ENCODE assay signal across 8 cellular contexts in the genomic region with DNA sequence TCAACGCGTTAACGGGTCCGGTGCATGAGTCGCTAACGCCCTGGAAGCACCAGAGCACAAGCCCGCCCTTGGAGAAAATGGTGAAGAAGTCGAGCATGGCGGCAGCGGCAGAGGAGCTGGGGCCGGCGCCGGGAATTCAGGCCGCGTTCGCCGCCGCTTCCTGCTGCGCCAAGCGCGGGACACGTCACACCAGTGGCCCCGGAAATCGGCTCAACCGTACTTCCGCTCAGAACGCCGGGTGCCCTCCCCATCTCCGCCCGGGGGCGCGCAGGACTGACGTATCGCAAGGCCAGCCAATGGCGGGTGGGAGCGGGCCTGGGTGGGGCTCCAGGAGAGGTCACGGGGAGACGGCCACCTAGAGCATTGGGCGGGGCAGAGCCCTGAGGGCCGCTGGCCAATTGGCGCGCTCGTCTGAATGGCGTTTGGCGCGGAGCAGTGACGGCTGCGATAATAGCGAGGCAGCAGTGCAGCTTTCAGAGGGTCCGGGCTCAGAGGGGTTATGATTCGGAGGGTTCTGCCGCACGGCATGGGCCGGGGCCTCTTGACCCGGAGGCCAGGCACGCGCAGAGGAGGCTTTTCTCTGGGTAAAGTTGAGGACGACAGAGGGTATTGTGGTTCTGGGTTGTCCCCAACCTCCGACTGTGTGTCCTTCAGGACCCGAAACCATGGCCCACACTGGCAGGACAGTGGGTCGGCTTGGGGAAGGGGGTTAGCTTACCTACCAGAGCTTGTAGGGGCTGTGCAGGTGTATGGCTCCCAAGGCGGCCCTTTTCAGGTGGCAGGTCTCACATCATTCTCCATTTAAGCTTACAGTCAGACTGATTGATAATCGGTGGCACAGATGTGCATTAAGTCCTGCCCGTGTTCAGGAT. TPM values are rescaled to one million over a fixed set of nuclear protein-coding genes. Genes with fewer than 3 reads are reported as not detected.
DNase-seq lines count a peak whose midpoint lies in the region; ATAC-seq and TF ChIP-seq lines count a peak whose summit lies in the region.

A gene (plus strand): TSS at position 447 of the 872 bp plus-strand sequence. CDS start 53 bp downstream, at position 500.
A gene with protein sequence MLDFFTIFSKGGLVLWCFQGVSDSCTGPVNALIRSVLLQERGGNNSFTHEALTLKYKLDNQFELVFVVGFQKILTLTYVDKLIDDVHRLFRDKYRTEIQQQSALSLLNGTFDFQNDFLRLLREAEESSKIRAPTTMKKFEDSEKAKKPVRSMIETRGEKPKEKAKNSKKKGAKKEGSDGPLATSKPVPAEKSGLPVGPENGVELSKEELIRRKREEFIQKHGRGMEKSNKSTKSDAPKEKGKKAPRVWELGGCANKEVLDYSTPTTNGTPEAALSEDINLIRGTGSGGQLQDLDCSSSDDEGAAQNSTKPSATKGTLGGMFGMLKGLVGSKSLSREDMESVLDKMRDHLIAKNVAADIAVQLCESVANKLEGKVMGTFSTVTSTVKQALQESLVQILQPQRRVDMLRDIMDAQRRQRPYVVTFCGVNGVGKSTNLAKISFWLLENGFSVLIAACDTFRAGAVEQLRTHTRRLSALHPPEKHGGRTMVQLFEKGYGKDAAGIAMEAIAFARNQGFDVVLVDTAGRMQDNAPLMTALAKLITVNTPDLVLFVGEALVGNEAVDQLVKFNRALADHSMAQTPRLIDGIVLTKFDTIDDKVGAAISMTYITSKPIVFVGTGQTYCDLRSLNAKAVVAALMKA (minus strand): TSS at position 188 of the 872 bp plus-strand sequence. CDS start 91 bp downstream, at position 97.

- no peaks in the 10 kb centered on the region for H3F3A ChIP-seq in SU-DHL-6 (ENCODE audit: insufficient read depth)

- peak; percentile 99 for ATAC-seq in HG02678 (IDR thresholded peaks at IDR 0.05; ENCODE audit: unreplicated experiment)
- peak; percentile 99 for ATAC-seq in activated naive CD8-positive, alpha-beta T cell treated with anti-CD3 and anti-CD28 coated beads, Interleukin-2, amount 10 ng/mL, durations not matched to agents 7 days and 5 days (ENCODE audit: low read depth)

- DNase-seq in NCI-H128 (lab: John Stamatoyannopoulos, UW; ENCODE audit: unreplicated experiment) (peak; percentile 92), glutamatergic neuron (peak; percentile 100), osteocyte (ENCODE audit: extremely low spot score, unreplicated experiment) (peak; percentile 100)
- peak; percentile 99 for DNase-seq in activated naive CD8-positive, alpha-beta T cell treated with anti-CD3 and anti-CD28 coated beads, Interleukin-2, amount 10 ng/mL, durations not matched to agents 7 days and 5 days

- H3K27me3 ChIP-seq in SU-DHL-6 (ENCODE audit: low read length) (no peaks in the 10 kb centered on the region), thymus (ENCODE audit: control insufficient read depth, insufficient read depth) (no peaks in the 10 kb centered on the region)

- H4K20me1 ChIP-seq in SU-DHL-6 (ENCODE audit: low read depth, low read length) = no peaks in the 10 kb centered on the region

- peak within 1 kb of the TSS; percentile 75 for H3K4me3 ChIP-seq in SU-DHL-6 (ENCODE audit: insufficient read depth, low read length, poor library complexity, severe bottlenecking)
- peak within 1 kb of the TSS; percentile 88 for H3K4me3 ChIP-seq in thymus (ENCODE audit: low read length)

- peaks cover 32% of the 10 kb centered on the region for H3K36me3 Mint-ChIP-seq in activated naive CD8-positive, alpha-beta T cell treated with anti-CD3 and anti-CD28 coated beads, Interleukin-2, amount 10 ng/mL, durations not matched to agents 7 days and 5 days
- H3K36me3 Mint-ChIP-seq in glutamatergic neuron (ENCODE audit: unreplicated experiment) (no peaks in the 10 kb centered on the region), osteocyte (ENCODE audit: unreplicated experiment) (peaks cover 30% of the 10 kb centered on the region)

- WGBS in thymus = under 1% methylated on average over 64 of the region's 64 CpGs

- peak within 1 kb of the TSS; percentile 98 for H3K4me3 Mint-ChIP-seq in activated naive CD8-positive, alpha-beta T cell treated with anti-CD3 and anti-CD28 coated beads, Interleukin-2, amount 10 ng/mL, durations not matched to agents 7 days and 5 days
- H3K4me3 Mint-ChIP-seq in glutamatergic neuron (ENCODE audit: unreplicated experiment) (peak within 1 kb of the TSS; percentile 94), osteocyte (ENCODE audit: unreplicated experiment) (peak within 1 kb of the TSS; percentile 96)

- H3K9me3 Mint-ChIP-seq in activated naive CD8-positive, alpha-beta T cell treated with anti-CD3 and anti-CD28 coated beads, Interleukin-2, amount 10 ng/mL, durations not matched to agents 7 days and 5 days = no peaks in the 10 kb centered on the region
- H3K9me3 Mint-ChIP-seq in glutamatergic neuron (ENCODE audit: unreplicated experiment) (peaks cover 6% of the 10 kb centered on the region), osteocyte (ENCODE audit: unreplicated experiment) (no peaks in the 10 kb centered on the region)

- H3K27me3 Mint-ChIP-seq in activated naive CD8-positive, alpha-beta T cell treated with anti-CD3 and anti-CD28 coated beads, Interleukin-2, amount 10 ng/mL, durations not matched to agents 7 days and 5 days = no peaks in the 10 kb centered on the region
- peaks cover 6% of the 10 kb centered on the region for H3K27me3 Mint-ChIP-seq in glutamatergic neuron (ENCODE audit: unreplicated experiment)
- no peaks in the 10 kb centered on the region for H3K27me3 Mint-ChIP-seq in osteocyte (ENCODE audit: unreplicated experiment)

- peak; percentile 70 for TF ChIP-seq POLR2A in GM10847 (IDR thresholded peaks at IDR 0.05; ENCODE audit: extremely low read depth, insufficient read length)

- H3K9me2 ChIP-seq in SU-DHL-6 (replicated peaks; ENCODE audit: insufficient read depth, low read length) = no peaks in the 10 kb centered on the region

- H3K9me3 ChIP-seq in SU-DHL-6 (ENCODE audit: insufficient read depth, low read length) = no peaks in the 10 kb centered on the region
- H3K9me3 ChIP-seq in thymus (ENCODE audit: control insufficient read depth) = no peaks in the 10 kb centered on the region

- H3K9ac ChIP-seq in SU-DHL-6 (ENCODE audit: low read length) = peak within 1 kb of the TSS; percentile 74

- 0 out of 2 replicates have a peak within 1 kb of the TSS, but pooled peaks have one; percentile 23 for H3K27ac ChIP-seq in SU-DHL-6 (ENCODE audit: low read depth, low read length)
- peak within 1 kb of the TSS; percentile 88 for H3K27ac ChIP-seq in thymus (ENCODE audit: low read depth)

- peaks cover 10% of the 10 kb centered on the region for H3K4me1 ChIP-seq in thymus (ENCODE audit: control insufficient read depth, insufficient read depth, low read length)

- TF ChIP-seq CTCF in SU-DHL-6 (IDR thresholded peaks at IDR 0.05; ENCODE audit: insufficient read depth, low read length, poor library complexity, severe bottlenecking) = no peak
- no peak for TF ChIP-seq CTCF in glutamatergic neuron (IDR thresholded peaks at IDR 0.05; ENCODE audit: partially characterized antibody, unreplicated experiment)
- TF ChIP-seq CTCF in osteocyte (IDR thresholded peaks at IDR 0.05) = no peak

- POLR2A ChIA-PET in activated naive CD8-positive, alpha-beta T cell treated with anti-CD3 and anti-CD28 coated beads, Interleukin-2, amount 10 ng/mL, durations not matched to agents 7 days and 5 days (lab: Charles Lee) = interaction anchor here (0.6 to 3.5 kb wide), 13 partner anchors 13 to 604 kb away, joined by 3 to 52 read pairs (median 4); a partner anchor contains a TSS

- H3K36me3 ChIP-seq in SU-DHL-6 (ENCODE audit: low read length) (no peaks in the 10 kb centered on the region), thymus (ENCODE audit: control insufficient read depth, insufficient read depth) (peaks cover 44% of the 10 kb centered on the region)

- peaks cover 25% of the 10 kb centered on the region for H3K79me2 ChIP-seq in SU-DHL-6 (ENCODE audit: insufficient read depth, low read length)

- H3K4me2 ChIP-seq in SU-DHL-6 (ENCODE audit: low read depth, low read length, poor library complexity, severe bottlenecking) = peak within 1 kb of the TSS; percentile 80

- peak within 1 kb of the TSS; percentile 97 for H3K27ac Mint-ChIP-seq in activated naive CD8-positive, alpha-beta T cell treated with anti-CD3 and anti-CD28 coated beads, Interleukin-2, amount 10 ng/mL, durations not matched to agents 7 days and 5 days
- H3K27ac Mint-ChIP-seq in glutamatergic neuron (ENCODE audit: unreplicated experiment) (peak within 1 kb of the TSS; percentile 92), osteocyte (ENCODE audit: unreplicated experiment) (peak within 1 kb of the TSS; percentile 97)

- peak within 1 kb of the TSS; percentile 76 for H2AFZ ChIP-seq in SU-DHL-6 (ENCODE audit: low read depth, low read length, severe bottlenecking)

- H3K4me1 Mint-ChIP-seq in activated naive CD8-positive, alpha-beta T cell treated with anti-CD3 and anti-CD28 coated beads, Interleukin-2, amount 10 ng/mL, durations not matched to agents 7 days and 5 days = peaks cover 35% of the 10 kb centered on the region
- H3K4me1 Mint-ChIP-seq in glutamatergic neuron (ENCODE audit: low read depth, unreplicated experiment) (peaks cover 2% of the 10 kb centered on the region), osteocyte (ENCODE audit: unreplicated experiment) (peaks cover 22% of the 10 kb centered on the region)

RNA-seq across cellular contexts. Expression of the first gene that starts in this region (rescaled TPM):
- 10 to 100 TPM; 37.4 to 38.5 TPM for total RNA-seq in activated naive CD8-positive, alpha-beta T cell treated with anti-CD3 and anti-CD28 coated beads, Interleukin-2, amount 10 ng/mL, durations not matched to agents 7 days and 5 days
- total RNA-seq in glutamatergic neuron (ENCODE audit: unreplicated experiment) (60.9 TPM), osteocyte (25.9 and 34.4 TPM in 2 replicates)
- polyA plus RNA-seq in thymus = 25.2 TPM

RNA-seq across cellular contexts. Expression of the second gene that starts in this region (rescaled TPM):
- total RNA-seq in activated naive CD8-positive, alpha-beta T cell treated with anti-CD3 and anti-CD28 coated beads, Interleukin-2, amount 10 ng/mL, durations not matched to agents 7 days and 5 days = 100 to 1,000 TPM; 110 TPM
- 58.0 TPM for total RNA-seq in glutamatergic neuron (ENCODE audit: unreplicated experiment)
- 106 and 107 TPM in 2 replicates for total RNA-seq in osteocyte
- 46.2 TPM for polyA plus RNA-seq in thymus

Comparison
In these comparisons a context has a peak if more than half of its experiments do, and no peak if none do; other contexts are left out.
1. Peak in every context shown above with its lines: DNase-seq, ATAC-seq, H3K4me3 ChIP-seq and H3K27ac ChIP-seq.